ENCODE assay signal across 28 cellular contexts in the genomic region with DNA sequence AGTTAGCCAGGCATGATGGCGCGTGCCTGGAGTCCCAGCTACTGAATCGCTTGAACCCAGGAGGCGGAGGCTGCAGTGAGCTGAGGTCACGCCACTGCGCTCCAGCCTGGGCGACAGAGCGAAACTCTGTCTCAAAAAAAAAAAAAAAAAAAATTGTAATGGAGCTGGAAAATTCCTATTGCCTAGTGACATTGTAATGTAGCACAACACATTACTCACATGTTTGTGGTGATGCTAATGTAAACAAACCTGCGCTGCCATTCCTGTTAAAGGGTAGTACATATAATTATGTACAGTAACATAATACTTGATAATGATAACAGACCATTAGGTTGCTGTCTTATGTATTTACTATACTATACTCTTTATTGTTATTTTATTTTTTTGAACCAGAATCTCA.
DNase-seq lines count a peak whose midpoint lies in the region; ATAC-seq and TF ChIP-seq lines count a peak whose summit lies in the region.
"Had no signal": no experiment of that assay in that cellular context is flagged by ENCODE, and none has a peak within 500 bp of the region (broad histone marks: within the 10 kb centered on the region; RNA-seq: fewer than 3 reads in every experiment).

No MANE protein-coding gene starts in this region.

- no peaks in the 10 kb centered on the region for H3K4me1 Mint-ChIP-seq in stimulated activated naive B cell treated with anti-CD40 and anti-IgM and Interleukin-4, amounts not matched to agents 10 μg/mL and 1 μg/mL and 100 μg/mL, for 72 hours
- H3K4me1 Mint-ChIP-seq: activated naive CD8-positive, alpha-beta T cell treated with anti-CD3 and anti-CD28 coated beads, Interleukin-2, amount 50 U/mL, for 24 hours; nephron progenitor cell; WTC11 had no signal

- no peaks in the 10 kb centered on the region for H3K9me3 Mint-ChIP-seq in stimulated activated naive B cell treated with anti-CD40 and anti-IgM and Interleukin-4, amounts not matched to agents 10 μg/mL and 1 μg/mL and 100 μg/mL, for 72 hours
- H3K9me3 Mint-ChIP-seq: activated naive CD8-positive, alpha-beta T cell treated with anti-CD3 and anti-CD28 coated beads, Interleukin-2, amount 50 U/mL, for 24 hours; CD8-positive, alpha-beta T cell; nephron progenitor cell; WTC11 had no signal

- no peak overlapping the region for H3K4me3 ChIP-seq in AG10803 (ENCODE audit: low read length)
- no peak overlapping the region for H3K4me3 ChIP-seq in HEK293 (ENCODE audit: low read depth, low read length)
- H3K4me3 ChIP-seq in adipocyte (ENCODE audit: low read length): no peak overlapping the region
- no peak overlapping the region for H3K4me3 ChIP-seq in fibroblast of pulmonary artery (replicated peaks; ENCODE audit: low read depth, low read length)
- H3K4me3 ChIP-seq: K562, tibial artery had no signal

- ATAC-seq in stimulated activated naive B cell treated with anti-CD40 and anti-IgM and Interleukin-4, amounts not matched to agents 10 μg/mL and 1 μg/mL and 100 μg/mL, for 72 hours (replicated peaks): no peak
- ATAC-seq in HG03175 (IDR thresholded peaks at IDR 0.05; ENCODE audit: unreplicated experiment): no peak
- ATAC-seq: activated naive CD8-positive, alpha-beta T cell treated with anti-CD3 and anti-CD28 coated beads, Interleukin-2, amount 50 U/mL, for 24 hours; CD8-positive, alpha-beta T cell; K562; left colon; stimulated activated naive CD8-positive, alpha-beta T cell treated with anti-CD3 and anti-CD28 coated beads, Interleukin-15, Interleukin-2, amounts not matched to agents 100 U/mL and 50 U/mL, for 24 hours; WTC11 had no signal

- no peak overlapping the region for H3K4me3 Mint-ChIP-seq in stimulated activated naive B cell treated with anti-CD40 and anti-IgM and Interleukin-4, amounts not matched to agents 10 μg/mL and 1 μg/mL and 100 μg/mL, for 72 hours
- H3K4me3 Mint-ChIP-seq: activated naive CD8-positive, alpha-beta T cell treated with anti-CD3 and anti-CD28 coated beads, Interleukin-2, amount 50 U/mL, for 24 hours; CD8-positive, alpha-beta T cell; nephron progenitor cell; WTC11 had no signal

- DNase-seq in AG10803 (ENCODE audit: low read depth) (peak; percentile 44), adipocyte (ENCODE audit: low read depth) (peak; percentile 49), fibroblast of pulmonary artery (ENCODE audit: low read depth) (peak; percentile 10), SHP77 (lab: John Stamatoyannopoulos, UW) (no peak), NCI-H748 treated with DMSO at 0.1 percent for 48 hours (lab: John Stamatoyannopoulos, UW) (no peak)
- no peak for DNase-seq in stimulated activated naive B cell treated with anti-CD40 and anti-IgM and Interleukin-4, amounts not matched to agents 10 μg/mL and 1 μg/mL and 100 μg/mL, for 72 hours
- DNase-seq: activated CD4-positive, alpha-beta T cell treated with anti-CD3 and anti-CD28 coated beads, Interleukin-2, amount 50 U/mL, for 4 hours; activated CD8-positive, alpha-beta memory T cell treated with anti-CD3 and anti-CD28 coated beads, Interleukin-2, amount 50 U/mL, for 48 hours; activated effector memory CD4-positive, alpha-beta T cell treated with Interleukin-2 at 50 U/mL for 16 hours; activated naive CD8-positive, alpha-beta T cell treated with anti-CD3 and anti-CD28 coated beads, Interleukin-2, amount 50 U/mL, for 24 hours; CD8-positive, alpha-beta T cell; central memory CD4-positive, alpha-beta T cell; glutamatergic neuron; left colon; midbrain; NCI-H187 treated with DMSO at 0.1 percent for 48 hours; nephron progenitor cell; NK-92 treated with Interleukin-12 subunit alpha and Interleukin-12 subunit beta, amount 100 ng/mL, for 24 hours; posterior cingulate gyrus; SK-N-SH; stimulated activated CD4-positive, alpha-beta T cell treated with anti-CD3 and anti-CD28 coated beads, Interleukin-1b, Interleukin-23, amount 100 ng/mL, for 48 hours; stimulated activated naive CD8-positive, alpha-beta T cell treated with anti-CD3 and anti-CD28 coated beads, Interleukin-15, Interleukin-2, amounts not matched to agents 100 U/mL and 50 U/mL, for 24 hours; T-helper 9 cell; tibial artery had no signal

- CTCF ChIA-PET in HEK293 (lab: Yijun Ruan, JAX): interaction anchor here (0.7 kb wide), 1 partner anchor 45 kb away, joined by 3 read pairs; no protein-coding TSS in a partner anchor

- H3K27me3 Mint-ChIP-seq in stimulated activated naive B cell treated with anti-CD40 and anti-IgM and Interleukin-4, amounts not matched to agents 10 μg/mL and 1 μg/mL and 100 μg/mL, for 72 hours: no peaks in the 10 kb centered on the region
- H3K27me3 Mint-ChIP-seq: activated naive CD8-positive, alpha-beta T cell treated with anti-CD3 and anti-CD28 coated beads, Interleukin-2, amount 50 U/mL, for 24 hours had no signal

- no peak overlapping the region for H3K9ac ChIP-seq in adipocyte (ENCODE audit: low read length)
- H3K9ac ChIP-seq: SK-N-SH had no signal

- no peaks in the 10 kb centered on the region for H3K27me3 ChIP-seq in adipocyte (replicated peaks; ENCODE audit: control insufficient read depth, insufficient read depth, low read length)
- H3K27me3 ChIP-seq: tibial artery had no signal

- H3K4me1 ChIP-seq in HEK293 (ENCODE audit: control insufficient read depth, insufficient read depth, low read length): no peaks in the 10 kb centered on the region
- H3K4me1 ChIP-seq in adipocyte (ENCODE audit: control insufficient read depth, insufficient read depth, low read length): no peaks in the 10 kb centered on the region
- H3K4me1 ChIP-seq: tibial artery had no signal

- peaks cover 9 to 14% of the 10 kb centered on the region in 2 experiments; a peak in 2 of 3 replicates for H3K36me3 ChIP-seq in HEK293 (ENCODE audit: control insufficient read depth in 2 of 2, insufficient read depth in 1 of 2, low read length in 2 of 2)
- no peaks in the 10 kb centered on the region for H3K36me3 ChIP-seq in adipocyte (ENCODE audit: control insufficient read depth, insufficient read depth, low read length, severe bottlenecking)
- H3K36me3 ChIP-seq: tibial artery had no signal

- no peak overlapping the region for H3K27ac Mint-ChIP-seq in stimulated activated naive B cell treated with anti-CD40 and anti-IgM and Interleukin-4, amounts not matched to agents 10 μg/mL and 1 μg/mL and 100 μg/mL, for 72 hours
- H3K27ac Mint-ChIP-seq: activated naive CD8-positive, alpha-beta T cell treated with anti-CD3 and anti-CD28 coated beads, Interleukin-2, amount 50 U/mL, for 24 hours; CD8-positive, alpha-beta T cell; nephron progenitor cell; WTC11 had no signal

- POLR2A ChIA-PET in HEK293 (lab: Yijun Ruan, JAX): no interaction called here

- TF ChIP-seq CTCF in AG10803 (conservative IDR thresholded peaks at IDR 0.05; ENCODE audit: low read length) (no peak), HEK293 (tag by site-specific recombination; IDR thresholded peaks at IDR 0.05) (no peak), fibroblast of pulmonary artery (IDR thresholded peaks at IDR 0.05; ENCODE audit: low read length, missing control alignments) (no peak)

- H3K36me3 Mint-ChIP-seq in stimulated activated naive B cell treated with anti-CD40 and anti-IgM and Interleukin-4, amounts not matched to agents 10 μg/mL and 1 μg/mL and 100 μg/mL, for 72 hours: no peaks in the 10 kb centered on the region
- H3K36me3 Mint-ChIP-seq: CD8-positive, alpha-beta T cell had no signal

- no peak overlapping the region for H3K27ac ChIP-seq in HEK293 (ENCODE audit: extremely low read depth, low read depth, low read length)
- H3K27ac ChIP-seq: tibial artery had no signal

- H3K9me3 ChIP-seq in HEK293 (ENCODE audit: control insufficient read depth, insufficient read depth, low read depth, low read length): no peaks in the 10 kb centered on the region
- no peaks in the 10 kb centered on the region for H3K9me3 ChIP-seq in adipocyte (ENCODE audit: control insufficient read depth, low read length)
- H3K9me3 ChIP-seq: SK-N-SH, tibial artery had no signal

TF ChIP-seq in HEK293, 187 proteins besides CTCF, POLR2A, EP300 and RAD21 (continues in another document):
- TF ChIP-seq SP7 (tag by site-specific recombination; IDR thresholded peaks at IDR 0.05) (peak; percentile 83), ZNF776 (tag by site-specific recombination; IDR thresholded peaks at IDR 0.05; ENCODE audit: borderline replicate concordance) (no peak)
- TF ChIP-seq, protein P1, sequence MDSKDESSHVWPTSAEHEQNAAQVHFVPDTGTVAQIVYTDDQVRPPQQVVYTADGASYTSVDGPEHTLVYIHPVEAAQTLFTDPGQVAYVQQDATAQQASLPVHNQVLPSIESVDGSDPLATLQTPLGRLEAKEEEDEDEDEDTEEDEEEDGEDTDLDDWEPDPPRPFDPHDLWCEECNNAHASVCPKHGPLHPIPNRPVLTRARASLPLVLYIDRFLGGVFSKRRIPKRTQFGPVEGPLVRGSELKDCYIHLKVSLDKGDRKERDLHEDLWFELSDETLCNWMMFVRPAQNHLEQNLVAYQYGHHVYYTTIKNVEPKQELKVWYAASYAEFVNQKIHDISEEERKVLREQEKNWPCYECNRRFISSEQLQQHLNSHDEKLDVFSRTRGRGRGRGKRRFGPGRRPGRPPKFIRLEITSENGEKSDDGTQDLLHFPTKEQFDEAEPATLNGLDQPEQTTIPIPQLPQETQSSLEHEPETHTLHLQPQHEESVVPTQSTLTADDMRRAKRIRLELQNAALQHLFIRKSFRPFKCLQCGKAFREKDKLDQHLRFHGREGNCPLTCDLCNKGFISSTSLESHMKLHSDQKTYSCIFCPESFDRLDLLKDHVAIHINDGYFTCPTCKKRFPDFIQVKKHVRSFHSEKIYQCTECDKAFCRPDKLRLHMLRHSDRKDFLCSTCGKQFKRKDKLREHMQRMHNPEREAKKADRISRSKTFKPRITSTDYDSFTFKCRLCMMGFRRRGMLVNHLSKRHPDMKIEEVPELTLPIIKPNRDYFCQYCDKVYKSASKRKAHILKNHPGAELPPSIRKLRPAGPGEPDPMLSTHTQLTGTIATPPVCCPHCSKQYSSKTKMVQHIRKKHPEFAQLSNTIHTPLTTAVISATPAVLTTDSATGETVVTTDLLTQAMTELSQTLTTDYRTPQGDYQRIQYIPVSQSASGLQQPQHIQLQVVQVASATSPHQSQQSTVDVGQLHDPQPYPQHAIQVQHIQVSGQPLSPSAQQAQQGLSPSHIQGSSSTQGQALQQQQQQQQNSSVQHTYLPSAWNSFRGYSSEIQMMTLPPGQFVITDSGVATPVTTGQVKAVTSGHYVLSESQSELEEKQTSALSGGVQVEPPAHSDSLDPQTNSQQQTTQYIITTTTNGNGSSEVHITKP (tag by site-specific recombination; IDR thresholded peaks at IDR 0.05): 0 out of 2 replicates have a peak, but pooled peaks have one; percentile 17
- TF ChIP-seq, protein P2, sequence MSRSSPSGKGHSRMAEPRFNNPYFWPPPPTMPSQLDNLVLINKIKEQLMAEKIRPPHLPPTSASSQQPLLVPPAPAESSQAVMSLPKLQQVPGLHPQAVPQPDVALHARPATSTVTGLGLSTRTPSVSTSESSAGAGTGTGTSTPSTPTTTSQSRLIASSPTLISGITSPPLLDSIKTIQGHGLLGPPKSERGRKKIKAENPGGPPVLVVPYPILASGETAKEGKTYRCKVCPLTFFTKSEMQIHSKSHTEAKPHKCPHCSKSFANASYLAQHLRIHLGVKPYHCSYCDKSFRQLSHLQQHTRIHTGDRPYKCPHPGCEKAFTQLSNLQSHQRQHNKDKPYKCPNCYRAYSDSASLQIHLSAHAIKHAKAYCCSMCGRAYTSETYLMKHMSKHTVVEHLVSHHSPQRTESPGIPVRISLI (tag by site-specific recombination; IDR thresholded peaks at IDR 0.05): 0 out of 2 replicates have a peak, but pooled peaks have one; percentile 50

Comparison
In these comparisons a context has a peak if more than half of its experiments do, and no peak if none do; other contexts are left out.
1. DNase-seq: peak in AG10803 (single experiment), adipocyte (single experiment) and fibroblast of pulmonary artery (single experiment); none in stimulated activated naive B cell treated with anti-CD40 and anti-IgM and Interleukin-4, amounts not matched to agents 10 μg/mL and 1 μg/mL and 100 μg/mL, for 72 hours (single experiment), SHP77 (0 of 2) and NCI-H748 treated with DMSO at 0.1 percent for 48 hours (single experiment).